8 cellular contexts compared by ENCODE assay signal in the genomic region with DNA sequence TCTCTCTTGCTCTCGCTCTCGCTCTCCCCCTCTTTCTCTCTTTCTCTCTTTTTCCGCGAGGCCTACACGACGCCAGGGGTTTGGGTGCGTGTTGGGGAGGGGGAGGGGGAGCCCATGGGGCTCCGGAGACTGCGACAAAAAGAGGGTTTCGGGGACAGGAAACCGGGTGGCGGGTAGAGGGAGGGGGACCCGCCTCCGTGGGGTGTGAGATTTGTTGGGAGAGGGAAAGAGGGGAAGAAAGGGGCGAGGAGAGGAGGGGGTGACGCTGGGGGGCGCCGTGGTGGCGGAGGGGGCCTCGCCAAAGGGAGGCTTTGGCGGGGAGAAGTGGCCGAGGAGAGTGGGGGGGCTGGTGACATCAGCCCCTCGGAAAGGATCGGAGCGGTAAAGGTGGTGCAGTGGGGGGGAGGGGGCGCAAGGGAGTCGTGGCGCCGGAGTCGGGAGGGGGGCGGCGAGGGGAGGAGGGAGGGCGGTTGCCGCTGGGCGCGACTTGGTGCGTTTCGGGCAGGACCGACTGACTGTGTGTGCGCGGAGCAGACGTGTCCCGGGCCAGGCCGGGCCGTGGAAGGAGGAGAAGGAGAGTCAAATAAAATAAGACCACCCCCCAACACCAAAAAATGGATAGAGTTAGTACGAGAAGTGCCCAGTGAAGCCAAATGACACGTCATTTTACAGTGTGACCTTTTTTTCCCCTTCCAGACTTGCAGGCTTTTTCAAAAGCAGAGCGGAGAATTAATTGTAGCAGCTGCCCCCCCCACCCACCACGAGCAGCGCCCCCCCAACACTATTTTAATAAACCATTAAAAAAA. TPM values are rescaled to one million over a fixed set of nuclear protein-coding genes. Genes with fewer than 3 reads are reported as not detected.
DNase-seq lines count a peak whose midpoint lies in the region; ATAC-seq and TF ChIP-seq lines count a peak whose summit lies in the region.

No MANE protein-coding gene starts in this region.

- peaks cover 12% of the 10 kb centered on the region for H3K36me3 ChIP-seq in CD4-positive, CD25-positive, alpha-beta regulatory T cell (ENCODE audit: control insufficient read depth, insufficient read depth, low read length)

- H3K4me1 Mint-ChIP-seq in CD4-positive, CD25-positive, alpha-beta regulatory T cell: peaks cover 25 to 57% (median 40%) of the 10 kb centered on the region in 4 donors
- H3K4me1 Mint-ChIP-seq in dendritic cell treated with granulocyte-macrophage colony-stimulating factor and Interleukin-4, amounts not matched to agents 40 ng/mL and 50 ng/mL, for 4 days (ENCODE audit: low read depth): peaks cover 53% of the 10 kb centered on the region

- H3K4me3 Mint-ChIP-seq in CD4-positive, CD25-positive, alpha-beta regulatory T cell: peak overlapping the region; percentile 91 to 98 (median 94)
- peak overlapping the region; percentile 99 for H3K4me3 Mint-ChIP-seq in dendritic cell treated with granulocyte-macrophage colony-stimulating factor and Interleukin-4, amounts not matched to agents 40 ng/mL and 50 ng/mL, for 4 days

- WGBS in lower leg skin, 2 donors: 1% methylated on average over 49 to 50 of the region's 50 CpGs

- peaks cover 0 to 3% (median 0%) of the 10 kb centered on the region in 7 donors for H3K9me3 Mint-ChIP-seq in CD4-positive, CD25-positive, alpha-beta regulatory T cell
- no peaks in the 10 kb centered on the region for H3K9me3 Mint-ChIP-seq in dendritic cell treated with granulocyte-macrophage colony-stimulating factor and Interleukin-4, amounts not matched to agents 40 ng/mL and 50 ng/mL, for 4 days

- peaks cover 7% of the 10 kb centered on the region for H3K36me3 Mint-ChIP-seq in CD4-positive, CD25-positive, alpha-beta regulatory T cell
- H3K36me3 Mint-ChIP-seq in dendritic cell treated with granulocyte-macrophage colony-stimulating factor and Interleukin-4, amounts not matched to agents 40 ng/mL and 50 ng/mL, for 4 days (ENCODE audit: low read depth): peaks cover 43% of the 10 kb centered on the region

- peak overlapping the region; percentile 90 for H3K27ac ChIP-seq in CD4-positive, CD25-positive, alpha-beta regulatory T cell (ENCODE audit: insufficient read depth, low read length, poor library complexity, severe bottlenecking)

- peaks cover 44% of the 10 kb centered on the region for H3K4me1 ChIP-seq in CD4-positive, CD25-positive, alpha-beta regulatory T cell (ENCODE audit: control insufficient read depth, insufficient read depth, low read length, poor library complexity, severe bottlenecking)

- ATAC-seq in CD4-positive, CD25-positive, alpha-beta regulatory T cell (ENCODE audit: low read depth in 2 of 2): peak; percentile 8 to 19

- H3K27me3 Mint-ChIP-seq in CD4-positive, CD25-positive, alpha-beta regulatory T cell: no peaks in the 10 kb centered on the region
- H3K27me3 Mint-ChIP-seq in dendritic cell treated with granulocyte-macrophage colony-stimulating factor and Interleukin-4, amounts not matched to agents 40 ng/mL and 50 ng/mL, for 4 days: peaks cover 5% of the 10 kb centered on the region

- H3K27ac Mint-ChIP-seq in CD4-positive, CD25-positive, alpha-beta regulatory T cell: peak overlapping the region; percentile 91 to 96 (median 92)
- H3K27ac Mint-ChIP-seq in dendritic cell treated with granulocyte-macrophage colony-stimulating factor and Interleukin-4, amounts not matched to agents 40 ng/mL and 50 ng/mL, for 4 days: peak overlapping the region; percentile 97

- DNase-seq in CD4-positive, CD25-positive, alpha-beta regulatory T cell: peak; percentile 60 to 82 (median 72)
- DNase-seq in HFF-Myc (ENCODE audit: extremely low read depth, low read depth) (no peak), NCI-H446 treated with DMSO at 0.1 percent for 48 hours (lab: John Stamatoyannopoulos, UW) (peak; percentile 66), lower leg skin (ENCODE audit: low spot score in 2 of 2) (peak; percentile 62 to 95), foreskin melanocyte (no peak)
- peak; percentile 57 to 67 for DNase-seq in activated CD4-positive, alpha-beta T cell treated with anti-CD3 and anti-CD28 coated beads, Interleukin-2, amount 50 U/mL, for 24 hours (ENCODE audit: low read depth in 1 of 2, low spot score in 1 of 2)
- DNase-seq in stimulated activated CD4-positive, alpha-beta T cell treated with anti-CD3 and anti-CD28 coated beads, TNF-alpha, amount 100 ng/mL, for 1 hour (ENCODE audit: low read depth in 3 of 3, low spot score in 1 of 3): peak; percentile 49 to 69 (median 52)

- H3K4me3 ChIP-seq in CD4-positive, CD25-positive, alpha-beta regulatory T cell (ENCODE audit: low read depth, low read length): peak overlapping the region; percentile 85
- H3K4me3 ChIP-seq in HFF-Myc (replicated peaks; ENCODE audit: low read depth, low read length) (peak overlapping the region; percentile 62), lower leg skin (ENCODE audit: low read depth, poor library complexity, severe bottlenecking) (peak overlapping the region; percentile 69)

- TF ChIP-seq CTCF in HFF-Myc (IDR thresholded peaks at IDR 0.05; ENCODE audit: low read depth, low read length, missing control alignments): no peak
- no peak for TF ChIP-seq CTCF in lower leg skin (IDR thresholded peaks at IDR 0.05)

- H3K9me3 ChIP-seq in CD4-positive, CD25-positive, alpha-beta regulatory T cell (ENCODE audit: control insufficient read depth in 2 of 2, low read length in 2 of 2): no peaks in the 10 kb centered on the region

- no peaks in the 10 kb centered on the region for H3K27me3 ChIP-seq in CD4-positive, CD25-positive, alpha-beta regulatory T cell (ENCODE audit: control insufficient read depth, insufficient read depth, low read length)

- TF ChIP-seq POLR2A in lower leg skin (IDR thresholded peaks at IDR 0.05): no peak

- intact Hi-C loops in dendritic cell treated with granulocyte-macrophage colony-stimulating factor and Interleukin-4, amounts not matched to agents 40 ng/mL and 50 ng/mL, for 4 days (cut with micrococcal nuclease): loop anchor here (5.0 kb wide), 2 partner anchors 90 to 140 kb away; partner anchors contain the start of genes ATP5F1E and NELFCD
- intact Hi-C loops in lower leg skin (cut with DNase I; ENCODE audit: low total_unique reads): loop anchor here (5.0 kb wide), 1 partner anchor 90 kb away; the partner anchor contains the start of gene NELFCD

RNA-seq across cellular contexts. Expression of gene GNAS, which starts 39.8 kb away (rescaled TPM):
- 890 TPM for total RNA-seq in CD4-positive, CD25-positive, alpha-beta regulatory T cell
- polyA plus RNA-seq in CD4-positive, CD25-positive, alpha-beta regulatory T cell: 100 to 1,000 TPM; 127 to 171 (median 154) TPM
- total RNA-seq in lower leg skin: 100 to 1,000 TPM; 335 to 473 (median 391) TPM

RNA-seq across cellular contexts. Expression of gene GNAS-AS1, which starts 41.6 kb away (rescaled TPM):
- total RNA-seq in CD4-positive, CD25-positive, alpha-beta regulatory T cell: 0.54 TPM
- not detected for polyA plus RNA-seq in CD4-positive, CD25-positive, alpha-beta regulatory T cell
- total RNA-seq in lower leg skin: under 1 TPM in 1 of 4 donors, not detected in 3; 0.39 TPM

Comparison
In these comparisons a context has a peak if more than half of its experiments do, and no peak if none do; other contexts are left out.
1. DNase-seq: peak in CD4-positive, CD25-positive, alpha-beta regulatory T cell (3 of 3), NCI-H446 treated with DMSO at 0.1 percent for 48 hours (single experiment), activated CD4-positive, alpha-beta T cell treated with anti-CD3 and anti-CD28 coated beads, Interleukin-2, amount 50 U/mL, for 24 hours (2 of 2), lower leg skin (2 of 2) and stimulated activated CD4-positive, alpha-beta T cell treated with anti-CD3 and anti-CD28 coated beads, TNF-alpha, amount 100 ng/mL, for 1 hour (3 of 3); none in HFF-Myc (single experiment) and foreskin melanocyte (single experiment).
2. Peak in every context shown above with its lines, with median percentiles within 50 percentile points of each other: H3K4me3 ChIP-seq.